In the genomic region with DNA sequence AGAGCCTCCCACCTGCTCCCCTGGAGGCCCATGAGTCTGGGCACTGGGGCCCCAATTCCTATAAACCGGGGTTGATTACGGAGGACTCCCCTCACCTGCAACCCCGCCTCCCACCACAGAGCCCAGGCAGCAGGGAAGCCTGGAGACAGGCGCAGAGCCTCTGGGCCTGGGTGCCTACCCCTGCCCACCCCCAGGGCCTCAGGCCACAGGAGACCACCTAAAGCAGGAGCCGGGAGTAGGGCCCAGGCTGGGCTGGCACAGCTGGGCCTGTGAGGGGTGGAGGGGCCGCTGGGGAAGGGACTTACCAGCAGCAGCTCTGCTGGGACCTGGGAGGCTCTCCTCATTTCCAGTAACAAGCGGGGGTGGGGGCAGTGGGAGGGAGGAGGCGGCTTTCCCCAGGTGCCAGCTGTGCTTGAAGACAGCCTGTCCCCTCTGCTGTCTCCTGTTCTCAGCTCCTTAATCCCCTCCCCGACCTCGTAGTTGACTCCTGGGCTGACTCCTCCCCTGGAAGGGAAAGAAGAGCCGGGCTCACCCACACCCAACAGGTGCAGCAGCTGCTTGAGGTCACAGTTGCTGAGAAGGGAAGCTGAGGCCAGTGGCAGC, we compare ENCODE assay signal across 15 cellular contexts. TPM values are rescaled to one million over a fixed set of nuclear protein-coding genes. Genes with fewer than 3 reads are reported as not detected.
A peak's percentile ranks its signal among the peaks of the same experiment; 100 is the strongest.
DNase-seq lines count a peak whose midpoint lies in the region; ATAC-seq, FAIRE-seq and TF ChIP-seq lines count a peak whose summit lies in the region.
"Had no signal": no experiment of that assay in that cellular context is flagged by ENCODE, and none has a peak within 500 bp of the region (broad histone marks: within the 10 kb centered on the region; RNA-seq: fewer than 3 reads in every experiment).

No MANE protein-coding gene starts in this region.

- H3K9me3 Mint-ChIP-seq in HFFc6: 0 out of 2 replicates have a peak, but pooled peaks cover 3% of the 10 kb centered on the region

- ATAC-seq in Right ventricle myocardium inferior: no peak
- ATAC-seq in upper lobe of left lung (ENCODE audit: low FRiP score in 2 of 2): peak; percentile 8 to 19
- no peak for ATAC-seq in foreskin keratinocyte
- ATAC-seq in HG02798 (IDR thresholded peaks at IDR 0.05; ENCODE audit: poor library complexity, unreplicated experiment): no peak

- H3K9me3 ChIP-seq in left ventricle myocardium inferior (replicated peaks) (no peaks in the 10 kb centered on the region), kidney (ENCODE audit: control insufficient read depth in 1 of 2, low read length in 2 of 2) (no peaks in the 10 kb centered on the region), upper lobe of left lung (no peaks in the 10 kb centered on the region)
- H3K9me3 ChIP-seq: suprapubic skin had no signal

- H3K27ac ChIP-seq in left ventricle myocardium inferior (replicated peaks) (no peak overlapping the region), kidney (ENCODE audit: low read depth in 2 of 2, low read length in 2 of 2) (no peak overlapping the region), upper lobe of left lung (no peak overlapping the region), foreskin keratinocyte (no peak overlapping the region)
- H3K27ac ChIP-seq: suprapubic skin had no signal

- peaks cover 14% of the 10 kb centered on the region for H3K27me3 Mint-ChIP-seq in HFFc6 (ENCODE audit: insufficient read depth)

- no peak for TF ChIP-seq POLR2A in upper lobe of left lung (IDR thresholded peaks at IDR 0.05)

- H3K27me3 ChIP-seq in left ventricle myocardium inferior (ENCODE audit: low read depth): peaks cover 1% of the 10 kb centered on the region
- H3K27me3 ChIP-seq in upper lobe of left lung: no peaks in the 10 kb centered on the region
- peaks cover 18% of the 10 kb centered on the region for H3K27me3 ChIP-seq in foreskin keratinocyte
- H3K27me3 ChIP-seq: suprapubic skin had no signal

- H3K4me3 ChIP-seq in left ventricle myocardium inferior: no peak overlapping the region
- H3K4me3 ChIP-seq in kidney (ENCODE audit: low read length in 2 of 2): no peak overlapping the region
- H3K4me3 ChIP-seq in upper lobe of left lung: no peak overlapping the region
- H3K4me3 ChIP-seq: suprapubic skin had no signal

- no peaks in the 10 kb centered on the region for H3K4me1 ChIP-seq in left ventricle myocardium inferior
- H3K4me1 ChIP-seq in kidney (ENCODE audit: control insufficient read depth in 1 of 2, insufficient read depth in 1 of 2, low read depth in 1 of 2, low read length in 2 of 2): peaks cover 0 to 4% of the 10 kb centered on the region in 2 donors
- peaks cover 0 to under 1% (median under 1%) of the 10 kb centered on the region in 4 donors for H3K4me1 ChIP-seq in upper lobe of left lung
- H3K4me1 ChIP-seq in foreskin keratinocyte: no peaks in the 10 kb centered on the region

- no peak overlapping the region for H3K4me3 Mint-ChIP-seq in HFFc6
- H3K4me3 Mint-ChIP-seq: activated B cell treated with CpG ODN at 0.5 μM for 24 hours had no signal

- no peak for TF ChIP-seq EP300 in upper lobe of left lung (IDR thresholded peaks at IDR 0.05)

- DNase-seq in Right ventricle myocardium inferior (ENCODE audit: missing footprints) (peak; percentile 41), left ventricle myocardium inferior (no peak), NCI-H82 treated with DMSO at 0.1 percent for 48 hours (lab: John Stamatoyannopoulos, UW; ENCODE audit: unreplicated experiment) (peak; percentile 82), kidney (peak; percentile 80), upper lobe of left lung (no peak), foreskin keratinocyte (no peak), HFFc6 (no peak)
- DNase-seq: activated B cell treated with CpG ODN at 0.5 μM for 24 hours, activated gamma-delta T cell, AML-193, kidney glomerular epithelial cell, NCI-H1694 had no signal

- no peak overlapping the region for H3K9ac ChIP-seq in kidney (ENCODE audit: low read length in 2 of 2)

- WGBS in upper lobe of left lung, 2 donors: 71 to 72% methylated on average over 5 to 8 of the region's 11 CpGs

- H3K27ac Mint-ChIP-seq in HFFc6: no peak overlapping the region
- H3K27ac Mint-ChIP-seq: activated B cell treated with CpG ODN at 0.5 μM for 24 hours had no signal

- TF ChIP-seq CTCF in left ventricle myocardium inferior (IDR thresholded peaks at IDR 0.05; ENCODE audit: borderline replicate concordance): no peak
- no peak for TF ChIP-seq CTCF in kidney (IDR thresholded peaks at IDR 0.05; ENCODE audit: borderline replicate concordance, extremely low read depth, insufficient read depth)
- no peak for TF ChIP-seq CTCF in upper lobe of left lung (IDR thresholded peaks at IDR 0.05)
- TF ChIP-seq CTCF in foreskin keratinocyte (conservative IDR thresholded peaks at IDR 0.05): no peak
- no peak for TF ChIP-seq CTCF in HFFc6 (IDR thresholded peaks at IDR 0.05)

- FAIRE-seq in kidney (lab: Jason Lieb, UNC): no peak

- H3K36me3 Mint-ChIP-seq in HFFc6 (ENCODE audit: low read depth): no peaks in the 10 kb centered on the region

- no peaks in the 10 kb centered on the region for H3K4me1 Mint-ChIP-seq in HFFc6 (ENCODE audit: low read depth)

- intact Hi-C loops in Right ventricle myocardium inferior (cut with DNase I) (no loop called here), left ventricle myocardium inferior (cut with micrococcal nuclease) (no loop called here), kidney (cut with DNase I) (no loop called here)

- H3K36me3 ChIP-seq in left ventricle myocardium inferior (no peaks in the 10 kb centered on the region), kidney (ENCODE audit: control insufficient read depth in 1 of 2, insufficient read depth in 2 of 2, low read length in 2 of 2) (no peaks in the 10 kb centered on the region), upper lobe of left lung (no peaks in the 10 kb centered on the region)
- H3K36me3 ChIP-seq: suprapubic skin had no signal

RNA-seq across cellular contexts. Expression of gene TMEM235, which starts 46.8 kb away (rescaled TPM):
- total RNA-seq in Right ventricle myocardium inferior (not detected), left ventricle myocardium inferior (not detected), kidney (not detected), upper lobe of left lung (not detected), foreskin keratinocyte (not detected in 2 replicates)
- polyA plus RNA-seq in kidney (ENCODE audit: insufficient read depth, low read depth, low replicate concordance) (not detected), foreskin keratinocyte (not detected in 2 replicates)
- not detected for total RNA-seq in HFFc6 (2021; fragmentation: NEBNext Ultra II Directional; extraction: Animal tissue kit (Norgen Biotek cat#: 25700))
- total RNA-seq: activated B cell treated with CpG ODN at 0.5 μM for 24 hours, SK-MEL-5, suprapubic skin had no signal

Comparison
In these comparisons a context has a peak if more than half of its experiments do, and no peak if none do; other contexts are left out.
1. DNase-seq: peak in Right ventricle myocardium inferior (single experiment), NCI-H82 treated with DMSO at 0.1 percent for 48 hours (single experiment) and kidney (single experiment); none in left ventricle myocardium inferior (single experiment), upper lobe of left lung (0 of 2), foreskin keratinocyte (0 of 2) and HFFc6 (single experiment).
2. ATAC-seq: peak in upper lobe of left lung (2 of 2); none in Right ventricle myocardium inferior (single experiment), foreskin keratinocyte (single experiment) and HG02798 (single experiment).